8 cellular contexts compared by ENCODE assay signal in genomic region chr22:30591588-30592359, GRCh38. TPM values are rescaled to one million over a fixed set of nuclear protein-coding genes. Genes with fewer than 3 reads are reported as not detected.
DNase-seq lines count a peak whose midpoint lies in the region; ATAC-seq, FAIRE-seq and TF ChIP-seq lines count a peak whose summit lies in the region.

Gene PES1 (minus strand): TSS chr22:30591910. CDS start chr22:30591833, 77 bp downstream.

- H2AFZ ChIP-seq in OCI-LY3 (ENCODE audit: low read depth, low read length) (peak within 1 kb of the TSS; percentile 72), endothelial cell of umbilical vein (ENCODE audit: low read depth, low read length) (peak within 1 kb of the TSS; percentile 33)

- BruUV-seq in endothelial cell of umbilical vein (replicated peaks; lab: Mats Ljungman, UMichigan) = no TSS peak

- dilution Hi-C loops in endothelial cell of umbilical vein (cut with MboI; ENCODE audit: extremely low pct_ligation_motif_present, low sequenced_read_pairs) = no loop called here

- H3K4me3 ChIP-seq in OCI-LY3 (ENCODE audit: low read length) (peak within 1 kb of the TSS; percentile 91), endothelial cell of umbilical vein (replicated peaks in 1 of 3; ENCODE audit: insufficient read depth in 1 of 3, low read depth in 1 of 3, low read length in 3 of 3) (peak within 1 kb of the TSS; percentile 68 to 93 (median 72))

- H4K20me1 ChIP-seq in OCI-LY3 (ENCODE audit: insufficient read depth, low read length) (peaks cover 16% of the 10 kb centered on the region), endothelial cell of umbilical vein (replicated peaks; ENCODE audit: control insufficient read depth, extremely low read depth, insufficient read depth, low read length) (no peaks in the 10 kb centered on the region)

- no peak within 1 kb of the TSS for H3K27ac Mint-ChIP-seq in mesothelial cell of epicardium

- peaks cover 6% of the 10 kb centered on the region for H3K36me3 Mint-ChIP-seq in mesothelial cell of epicardium

- H3K79me2 ChIP-seq in OCI-LY3 (ENCODE audit: low read length) = peaks cover 32% of the 10 kb centered on the region
- peaks cover 27% of the 10 kb centered on the region for H3K79me2 ChIP-seq in endothelial cell of umbilical vein (ENCODE audit: control insufficient read depth, insufficient read depth, low read length)

- H3K9me3 Mint-ChIP-seq in mesothelial cell of epicardium = no peaks in the 10 kb centered on the region

- H3K27me3 ChIP-seq in OCI-LY3 (ENCODE audit: low read depth, low read length) (peaks cover 13% of the 10 kb centered on the region), endothelial cell of umbilical vein (ENCODE audit: control insufficient read depth in 2 of 2, insufficient read depth in 2 of 2, low read length in 2 of 2) (no peaks in the 10 kb centered on the region)

- CTCF ChIA-PET in endothelial cell of umbilical vein (lab: Charles Lee) = interaction anchor here (0.6 to 2.7 kb wide), 8 partner anchors 10 to 204 kb away, joined by 3 to 20 read pairs (median 7); partner anchors contain the start of genes RNF215 and TCN2

- peak within 1 kb of the TSS; percentile 86 for H3K4me2 ChIP-seq in OCI-LY3 (ENCODE audit: low read length)
- peak within 1 kb of the TSS; percentile 96 for H3K4me2 ChIP-seq in endothelial cell of umbilical vein (ENCODE audit: insufficient read depth, low read length)

- TF ChIP-seq POLR2A in endothelial cell of umbilical vein (IDR thresholded peaks at IDR 0.05; ENCODE audit: low read depth, low read length) = no peak

- H3K4me3 Mint-ChIP-seq in mesothelial cell of epicardium = no peak within 1 kb of the TSS

- peak; percentile 96 for ATAC-seq in GM21526 (IDR thresholded peaks at IDR 0.05; ENCODE audit: low FRiP score, unreplicated experiment)

- H3K4me1 ChIP-seq in OCI-LY3 (ENCODE audit: low read length) (peaks cover 11% of the 10 kb centered on the region), endothelial cell of umbilical vein (ENCODE audit: control insufficient read depth, extremely low read depth, insufficient read depth, low read length) (peaks cover 10% of the 10 kb centered on the region)

- peaks cover 2% of the 10 kb centered on the region for H3K4me1 Mint-ChIP-seq in mesothelial cell of epicardium

- H3K36me3 ChIP-seq in OCI-LY3 (replicated peaks; ENCODE audit: low read depth, low read length) (peaks cover 21% of the 10 kb centered on the region), endothelial cell of umbilical vein (ENCODE audit: control insufficient read depth in 2 of 2, extremely low read depth in 1 of 2, insufficient read depth in 2 of 2, low read length in 2 of 2) (peaks cover 11 to 20% of the 10 kb centered on the region in 2 experiments)

- H3K27ac ChIP-seq in OCI-LY3 (ENCODE audit: low read length) (peak within 1 kb of the TSS; percentile 71), endothelial cell of umbilical vein (ENCODE audit: insufficient read depth, low read depth, low read length) (peak within 1 kb of the TSS; percentile 95)

- DNase-seq in DMS 273 (lab: John Stamatoyannopoulos, UW; ENCODE audit: unreplicated experiment) = peak; percentile 98
- peak; percentile 92 for DNase-seq in HuH-7.5 (ENCODE audit: low spot score)
- DNase-seq in activated CD8-positive, alpha-beta memory T cell treated with anti-CD3 and anti-CD28 coated beads, Interleukin-2, amount 50 U/mL, for 48 hours = peak; percentile 94
- peak; percentile 99 for DNase-seq in endothelial cell of umbilical vein (ENCODE audit: low read depth, low spot score)
- peak; percentile 90 to 92 for DNase-seq in mesothelial cell of epicardium (ENCODE audit: low spot score in 2 of 2, unreplicated experiment in 2 of 2)
- peak; percentile 90 to 91 for DNase-seq in stimulated activated CD8-positive, alpha-beta memory T cell treated with anti-CD3 and anti-CD28 coated beads, Interleukin-15, amount 100 ng/mL, for 48 hours (ENCODE audit: low read depth in 2 of 2)

- intact Hi-C loops in endothelial cell of umbilical vein (cut with micrococcal nuclease) = loop anchor here (1.0 to 5.0 kb wide), 3 partner anchors 15 to 331 kb away; no protein-coding TSS in a partner anchor

- POLR2A ChIA-PET in endothelial cell of umbilical vein (lab: Charles Lee) = interaction anchor here (0.6 kb wide), 1 partner anchor 15 kb away, joined by 8 read pairs; the partner anchor contains the start of gene TCN2

- no peak for TF ChIP-seq CTCF in OCI-LY3 (IDR thresholded peaks at IDR 0.05; ENCODE audit: low read depth, low read length)
- TF ChIP-seq CTCF in endothelial cell of umbilical vein (IDR thresholded peaks at IDR 0.05; ENCODE audit: extremely low read depth in 1 of 2, insufficient read depth in 1 of 2, low read depth in 1 of 2, low read length in 2 of 2) = no peak
- no peak for TF ChIP-seq CTCF in mesothelial cell of epicardium (IDR thresholded peaks at IDR 0.05; ENCODE audit: unreplicated experiment)

- H3K9me3 ChIP-seq in OCI-LY3 (ENCODE audit: insufficient read depth, low read length) (no peaks in the 10 kb centered on the region), endothelial cell of umbilical vein (replicated peaks; ENCODE audit: control insufficient read depth, insufficient read depth, low read length) (no peaks in the 10 kb centered on the region)

- H3K9me1 ChIP-seq in endothelial cell of umbilical vein (replicated peaks; ENCODE audit: control insufficient read depth, extremely low read depth, insufficient read depth, low read length) = no peaks in the 10 kb centered on the region

- H3K9ac ChIP-seq in OCI-LY3 (ENCODE audit: low read length) (peak within 1 kb of the TSS; percentile 90), endothelial cell of umbilical vein (replicated peaks; ENCODE audit: extremely low read depth, insufficient read depth, low read length) (peak within 1 kb of the TSS; percentile 97)

- peak; percentile 98 for FAIRE-seq in endothelial cell of umbilical vein (lab: Jason Lieb, UNC)

- peaks cover 22% of the 10 kb centered on the region for H3K27me3 Mint-ChIP-seq in mesothelial cell of epicardium (ENCODE audit: low read depth)

TF ChIP-seq in endothelial cell of umbilical vein, 7 proteins besides CTCF, POLR2A, EP300 and RAD21:
- peak; percentile 5 for TF ChIP-seq POLR2AphosphoS5 (IDR thresholded peaks at IDR 0.05; ENCODE audit: insufficient read depth, low read depth, low read length)
- TF ChIP-seq MAX (IDR thresholded peaks at IDR 0.05; ENCODE audit: insufficient read depth, insufficient read length) = peak; percentile 94
- peak; percentile 91 for TF ChIP-seq MYC (IDR thresholded peaks at IDR 0.05; ENCODE audit: low read depth, low read length)
- no peak for TF ChIP-seq FOS (IDR thresholded peaks at IDR 0.05; ENCODE audit: borderline replicate concordance, insufficient read depth, low read length)
- peak; percentile 20 for TF ChIP-seq JUN (IDR thresholded peaks at IDR 0.05; ENCODE audit: borderline replicate concordance, insufficient read depth, insufficient read length, low read depth)

RNA-seq across cellular contexts. Expression of gene PES1, which starts in this region (rescaled TPM):
- total RNA-seq in endothelial cell of umbilical vein (106 and 110 TPM in 2 replicates), mesothelial cell of epicardium (66.5 to 68.2 TPM (median 68.1 TPM) in 3 replicates)
- 135 and 154 TPM in 2 replicates for polyA plus RNA-seq in endothelial cell of umbilical vein
- polyA plus RNA-seq in endothelial cell of umbilical vein (2011; cell fraction: cytosol; rRNA removed) = 82.6 and 104 TPM in 2 replicates
- polyA plus RNA-seq in endothelial cell of umbilical vein (2011; cell fraction: nucleus; rRNA removed) = 102 and 108 TPM in 2 replicates
- 58.8 and 78.0 TPM in 2 replicates for polyA plus RNA-seq in endothelial cell of umbilical vein (2012)
- 78.9 and 111 TPM in 2 replicates for polyA minus RNA-seq in endothelial cell of umbilical vein
- polyA minus RNA-seq in endothelial cell of umbilical vein (2011; cell fraction: cytosol; rRNA and poly(A)+ RNA removed) = 51.4 TPM
- 53.8 and 54.5 TPM in 2 replicates for polyA minus RNA-seq in endothelial cell of umbilical vein (2011; cell fraction: nucleus; rRNA and poly(A)+ RNA removed)

Comparison
In these comparisons a context has a peak if more than half of its experiments do, and no peak if none do; other contexts are left out.
1. Peak in every context shown above with its lines: DNase-seq, ATAC-seq, H3K4me3 ChIP-seq and H3K27ac ChIP-seq.